ENCODE assay signal across 15 cellular contexts in genomic region chr11:31827458-31828206, GRCh38. TPM values are rescaled to one million over a fixed set of nuclear protein-coding genes. Genes with fewer than 3 reads are reported as not detected.
A peak's percentile ranks its signal among the peaks of the same experiment; 100 is the strongest.
DNase-seq lines count a peak whose midpoint lies in the region; ATAC-seq and TF ChIP-seq lines count a peak whose summit lies in the region.
"Had no signal": no experiment of that assay in that cellular context is flagged by ENCODE, and none has a peak within 500 bp of the region (broad histone marks: within the 10 kb centered on the region; RNA-seq: fewer than 3 reads in every experiment).

No MANE protein-coding gene starts in this region.

- H3K27ac Mint-ChIP-seq in GM23338: no peak overlapping the region
- peak overlapping the region in 1 of 9 donors; percentile 77 for H3K27ac Mint-ChIP-seq in naive thymus-derived CD4-positive, alpha-beta T cell

- POLR2A ChIA-PET in naive thymus-derived CD4-positive, alpha-beta T cell (lab: Charles Lee): no interaction called here

- no peak for ATAC-seq in GM23338
- no peak for ATAC-seq in naive thymus-derived CD4-positive, alpha-beta T cell
- no peak for ATAC-seq in HG03108 (IDR thresholded peaks at IDR 0.05; ENCODE audit: unreplicated experiment)
- ATAC-seq: A549, HCT116 had no signal

- H3K4me1 Mint-ChIP-seq in GM23338: peaks cover 56% of the 10 kb centered on the region
- H3K4me1 Mint-ChIP-seq in naive thymus-derived CD4-positive, alpha-beta T cell: peaks cover 3 to 30% (median 21%) of the 10 kb centered on the region in 7 donors

- CTCF ChIA-PET in naive thymus-derived CD4-positive, alpha-beta T cell (lab: Charles Lee): no interaction called here

- H3K4me3 ChIP-seq in GM23338 (peak overlapping the region; percentile 59), choroid plexus epithelial cell (ENCODE audit: low read depth, low read length) (no peak overlapping the region), BE2C (ENCODE audit: low read depth, low read length) (no peak overlapping the region)
- no peak overlapping the region for H3K4me3 ChIP-seq in naive thymus-derived CD4-positive, alpha-beta T cell (ENCODE audit: low read length)
- H3K4me3 ChIP-seq: A549, SK-N-MC, upper lobe of right lung had no signal

- peaks cover 66% of the 10 kb centered on the region for H3K27me3 Mint-ChIP-seq in GM23338 (ENCODE audit: insufficient read depth, low read depth, poor library complexity)
- H3K27me3 Mint-ChIP-seq in naive thymus-derived CD4-positive, alpha-beta T cell: peaks cover 69 to 72% (median 70%) of the 10 kb centered on the region in 5 donors

- TF ChIP-seq CTCF in GM23338 (conservative IDR thresholded peaks at IDR 0.05; ENCODE audit: low read depth in 2 of 2) (no peak), choroid plexus epithelial cell (conservative IDR thresholded peaks at IDR 0.05; ENCODE audit: low read depth, low read length) (no peak), BE2C (IDR thresholded peaks at IDR 0.05; ENCODE audit: low read depth, low read length) (no peak)

- no peaks in the 10 kb centered on the region for H3K36me3 Mint-ChIP-seq in GM23338 (ENCODE audit: low read depth)
- peaks cover 0 to 5% (median 1%) of the 10 kb centered on the region in 5 donors for H3K36me3 Mint-ChIP-seq in naive thymus-derived CD4-positive, alpha-beta T cell

- H3K36me3 ChIP-seq in GM23338 (ENCODE audit: insufficient read depth) (no peaks in the 10 kb centered on the region), BE2C (no peaks in the 10 kb centered on the region)
- no peaks in the 10 kb centered on the region for H3K36me3 ChIP-seq in naive thymus-derived CD4-positive, alpha-beta T cell (ENCODE audit: control insufficient read depth in 2 of 3, insufficient read depth in 3 of 3, low read length in 3 of 3)
- H3K36me3 ChIP-seq: upper lobe of right lung had no signal

- H2AFZ ChIP-seq in GM23338: peak overlapping the region; percentile 56; the same call in 1 of the 2 replicates

- H3K4me3 Mint-ChIP-seq in GM23338: peak overlapping the region; percentile 64
- peak overlapping the region in 6 of 10 donors; percentile 6 to 66 (median 44) for H3K4me3 Mint-ChIP-seq in naive thymus-derived CD4-positive, alpha-beta T cell

- peak overlapping the region; percentile 74 for H3K4me2 ChIP-seq in GM23338
- H3K4me2 ChIP-seq: A549 had no signal

- no peaks in the 10 kb centered on the region for H3K79me2 ChIP-seq in GM23338 (replicated peaks; ENCODE audit: insufficient read depth)

- H3K27ac ChIP-seq in GM23338 (ENCODE audit: low read depth): no peak overlapping the region
- H3K27ac ChIP-seq in naive thymus-derived CD4-positive, alpha-beta T cell (ENCODE audit: low read depth, low read length): no peak overlapping the region
- H3K27ac ChIP-seq: A549, SK-N-MC, upper lobe of right lung had no signal

- H3K9me3 Mint-ChIP-seq in GM23338: no peaks in the 10 kb centered on the region
- peaks cover 0 to 21% (median 2%) of the 10 kb centered on the region in 11 donors for H3K9me3 Mint-ChIP-seq in naive thymus-derived CD4-positive, alpha-beta T cell

- DNase-seq in NCI-H2171 treated with DMSO at 0.1 percent for 48 hours (lab: John Stamatoyannopoulos, UW) (peak; percentile 15), NCI-H2171 (lab: John Stamatoyannopoulos, UW) (no peak), GM23338 (ENCODE audit: low spot score) (peak; percentile 7), choroid plexus epithelial cell (ENCODE audit: low read depth) (peak; percentile 35), BE2C (no peak)
- no peak for DNase-seq in naive thymus-derived CD4-positive, alpha-beta T cell
- no peak for DNase-seq in NK-92 treated with Interleukin-12 subunit alpha and Interleukin-12 subunit beta, amount 100 ng/mL, for 24 hours (lab: John Stamatoyannopoulos, UW)
- DNase-seq: NCI-H1048, NCI-H774, upper lobe of right lung had no signal

- H4K20me1 ChIP-seq in GM23338 (replicated peaks; ENCODE audit: insufficient read depth): no peaks in the 10 kb centered on the region; the same call in 1 of the 2 replicates

- peaks cover 32% of the 10 kb centered on the region for H3F3A ChIP-seq in GM23338 (replicated peaks; ENCODE audit: low read depth)

- H3K27me3 ChIP-seq in GM23338 (ENCODE audit: insufficient read depth): peaks cover 83% of the 10 kb centered on the region
- H3K27me3 ChIP-seq in naive thymus-derived CD4-positive, alpha-beta T cell (ENCODE audit: control insufficient read depth in 2 of 2, insufficient read depth in 2 of 2, low read length in 2 of 2): peaks cover 11 to 36% of the 10 kb centered on the region in 2 donors
- peaks cover 64% of the 10 kb centered on the region for H3K27me3 ChIP-seq in BE2C

- H3K9me3 ChIP-seq in naive thymus-derived CD4-positive, alpha-beta T cell (ENCODE audit: control insufficient read depth in 2 of 3, low read length in 3 of 3): peaks cover 0 to 3% (median 0%) of the 10 kb centered on the region in 3 experiments
- H3K9me3 ChIP-seq in BE2C: no peaks in the 10 kb centered on the region
- H3K9me3 ChIP-seq: A549, upper lobe of right lung had no signal

- no peaks in the 10 kb centered on the region for H3K9me2 ChIP-seq in GM23338 (ENCODE audit: insufficient read depth)

- H3K4me1 ChIP-seq in GM23338 (ENCODE audit: insufficient read depth) (peaks cover 50% of the 10 kb centered on the region), BE2C (no peaks in the 10 kb centered on the region)
- no peaks in the 10 kb centered on the region for H3K4me1 ChIP-seq in naive thymus-derived CD4-positive, alpha-beta T cell (ENCODE audit: control insufficient read depth in 2 of 2, insufficient read depth in 2 of 2, low read length in 2 of 2)
- H3K4me1 ChIP-seq: A549, upper lobe of right lung had no signal

- intact Hi-C loops in naive thymus-derived CD4-positive, alpha-beta T cell (cut with micrococcal nuclease): loop anchor here in 1 of 2 donors (2.0 to 5.0 kb wide), 2 partner anchors 15 to 610 kb away; partner anchors contain the start of gene WT1

TF ChIP-seq in GM23338, 12 proteins besides CTCF, POLR2A, EP300 and RAD21:
- TF ChIP-seq EZH2 (IDR thresholded peaks at IDR 0.05; ENCODE audit: low read depth, unreplicated experiment) (peak; percentile 72), REST (IDR thresholded peaks at IDR 0.05; ENCODE audit: unreplicated experiment) (no peak)
TF ChIP-seq in GM23338: peak in this region for 1.

RNA-seq across cellular contexts. Expression of gene PAX6, which starts 16.5 kb away (rescaled TPM):
- total RNA-seq in GM23338 (2014; rRNA removed; shearing (Covaris generic)): 0.17 and 1.0 TPM in 2 replicates
- 0.24 and 0.45 TPM in 2 replicates for polyA plus RNA-seq in GM23338 (2016; fragmentation: Nextera tagmentation; extraction: Ambion mirVana)
- total RNA-seq in naive thymus-derived CD4-positive, alpha-beta T cell: not detected
- polyA plus RNA-seq in naive thymus-derived CD4-positive, alpha-beta T cell: not detected
- polyA plus RNA-seq in BE2C (2012; ENCODE audit: insufficient read depth, insufficient read length, low read depth): not detected
- total RNA-seq: epithelial cell of proximal tubule, upper lobe of right lung had no signal

Comparison
In these comparisons a context has a peak if more than half of its experiments do, and no peak if none do; other contexts are left out.
1. DNase-seq: peak in NCI-H2171 treated with DMSO at 0.1 percent for 48 hours (single experiment), GM23338 (single experiment) and choroid plexus epithelial cell (single experiment); none in NCI-H2171 (single experiment), naive thymus-derived CD4-positive, alpha-beta T cell (0 of 9), NK-92 treated with Interleukin-12 subunit alpha and Interleukin-12 subunit beta, amount 100 ng/mL, for 24 hours (single experiment) and BE2C (single experiment).